In genomic region chr15:101294731-101295606, GRCh38 we compare ENCODE assay signal across 8 cellular contexts. TPM values are rescaled to one million over a fixed set of nuclear protein-coding genes. Genes with fewer than 3 reads are reported as not detected.
A peak's percentile ranks its signal among the peaks of the same experiment; 100 is the strongest.
DNase-seq lines count a peak whose midpoint lies in the region; TF ChIP-seq lines count a peak whose summit lies in the region.

SNRPA1 (minus strand) TSS chr15:101295248; CDS start chr15:101295178, 70 bp downstream.

- no peaks in the 10 kb centered on the region for H4K20me1 ChIP-seq in H9 (ENCODE audit: control insufficient read depth, insufficient read depth, insufficient read length)

- H3K36me3 ChIP-seq in MG63, result peaks cover 42% of the 10 kb centered on the region

- H2BK15ac ChIP-seq in H9 (ENCODE audit: low read depth, low read length), result no peak within 1 kb of the TSS

- no peaks in the 10 kb centered on the region for H3K4me1 ChIP-seq in H9 (ENCODE audit: insufficient read depth, low read length)

- H3K4me3 ChIP-seq in MG63 (peak within 1 kb of the TSS; percentile 98), fibroblast of the aortic adventitia (ENCODE audit: low read depth, low read length) (peak within 1 kb of the TSS; percentile 96)

- H3K27ac ChIP-seq in H9 (ENCODE audit: insufficient read length, low read depth, low read length), result no peak within 1 kb of the TSS

- peaks cover 7% of the 10 kb centered on the region for H3K23me2 ChIP-seq in H9 (ENCODE audit: insufficient read length, low read depth, low read length, poor library complexity, severe bottlenecking)

- H3K14ac ChIP-seq in H9 (ENCODE audit: insufficient read depth, low read length), result peak within 1 kb of the TSS; percentile 72; the same call in 1 of the 2 replicates

- H3K27ac Mint-ChIP-seq in H9, result peak within 1 kb of the TSS; percentile 84 to 95 (median 89); a peak in 6 of 7 replicates
- peak within 1 kb of the TSS; percentile 98 for H3K27ac Mint-ChIP-seq in nephron progenitor cell
- peak within 1 kb of the TSS; percentile 99 for H3K27ac Mint-ChIP-seq in stimulated activated naive CD8-positive, alpha-beta T cell treated with anti-CD3 and anti-CD28 coated beads, Interleukin-15, Interleukin-2, amounts not matched to agents 100 ng/mL and 50 ng/mL, for 24 hours

- H3K56ac ChIP-seq in H9 (ENCODE audit: insufficient read length, low read depth, low read length), result no peak within 1 kb of the TSS

- H2BK5ac ChIP-seq in H9 (ENCODE audit: insufficient read length, low read length), result no peak within 1 kb of the TSS

- no peaks in the 10 kb centered on the region for H3K9me3 ChIP-seq in H9 (ENCODE audit: control insufficient read depth, low read depth, low read length)
- no peaks in the 10 kb centered on the region for H3K9me3 ChIP-seq in MG63

- H4K8ac ChIP-seq in H9 (replicated peaks; ENCODE audit: insufficient read length, low read depth, low read length), result no peak within 1 kb of the TSS

- H3K4me3 Mint-ChIP-seq in H9 (peak within 1 kb of the TSS; percentile 91 to 92), nephron progenitor cell (peak within 1 kb of the TSS; percentile 99)
- peak within 1 kb of the TSS; percentile 98 for H3K4me3 Mint-ChIP-seq in stimulated activated naive CD8-positive, alpha-beta T cell treated with anti-CD3 and anti-CD28 coated beads, Interleukin-15, Interleukin-2, amounts not matched to agents 100 ng/mL and 50 ng/mL, for 24 hours

- H3K4me2 ChIP-seq in H9 (ENCODE audit: insufficient read depth, insufficient read length, low read length), result peak within 1 kb of the TSS; percentile 81

- H3K79me1 ChIP-seq in H9 (ENCODE audit: insufficient read depth, low read depth, low read length, poor library complexity, severe bottlenecking), result no peaks in the 10 kb centered on the region

- H3K9ac ChIP-seq in H9 (ENCODE audit: extremely low read depth, insufficient read length, low read length), result peak within 1 kb of the TSS; percentile 92

- H3K27me3 Mint-ChIP-seq in H9 (ENCODE audit: low read depth), result no peaks in the 10 kb centered on the region
- H3K27me3 Mint-ChIP-seq in nephron progenitor cell (ENCODE audit: low read depth, poor library complexity), result no peaks in the 10 kb centered on the region
- H3K27me3 Mint-ChIP-seq in stimulated activated naive CD8-positive, alpha-beta T cell treated with anti-CD3 and anti-CD28 coated beads, Interleukin-15, Interleukin-2, amounts not matched to agents 100 ng/mL and 50 ng/mL, for 24 hours, result no peaks in the 10 kb centered on the region

- no peak within 1 kb of the TSS for H4K91ac ChIP-seq in H9 (ENCODE audit: insufficient read length, low read depth, low read length)

- WGBS in H9 (ENCODE audit: extremely low coverage, insufficient read length, low lambda C conversion rate), result no CpG with 5 or more reads among the region's 87 CpGs

- H3K9me3 Mint-ChIP-seq in H9 (no peaks in the 10 kb centered on the region), nephron progenitor cell (no peaks in the 10 kb centered on the region)
- H3K9me3 Mint-ChIP-seq in stimulated activated naive CD8-positive, alpha-beta T cell treated with anti-CD3 and anti-CD28 coated beads, Interleukin-15, Interleukin-2, amounts not matched to agents 100 ng/mL and 50 ng/mL, for 24 hours, result no peaks in the 10 kb centered on the region

- no peak within 1 kb of the TSS for H3K23ac ChIP-seq in H9 (ENCODE audit: insufficient read length, low read depth, low read length)

- no peak within 1 kb of the TSS for H3K18ac ChIP-seq in H9 (ENCODE audit: insufficient read length, low read depth, low read length)

- no peak within 1 kb of the TSS for H2BK20ac ChIP-seq in H9 (ENCODE audit: low read depth, low read length, poor library complexity, severe bottlenecking)

- H3T11ph ChIP-seq in H9 (ENCODE audit: low read length), result no peak within 1 kb of the TSS

- TF ChIP-seq CTCF in H9 (conservative IDR thresholded peaks at IDR 0.05) (no peak), fibroblast of the aortic adventitia (IDR thresholded peaks at IDR 0.05; ENCODE audit: insufficient read depth, low read length) (no peak), nephron progenitor cell (IDR thresholded peaks at IDR 0.05) (no peak)

- no peak within 1 kb of the TSS for H4K5ac ChIP-seq in H9 (ENCODE audit: insufficient read length, low read depth, low read length)

- H3K36me3 Mint-ChIP-seq in H9 (ENCODE audit: insufficient read depth in 1 of 3, low read depth in 3 of 3) (peaks cover 2 to 24% (median 19%) of the 10 kb centered on the region in 3 experiments; a peak in 5 of 7 replicates), nephron progenitor cell (ENCODE audit: low read depth) (peaks cover 10% of the 10 kb centered on the region)
- H3K36me3 Mint-ChIP-seq in stimulated activated naive CD8-positive, alpha-beta T cell treated with anti-CD3 and anti-CD28 coated beads, Interleukin-15, Interleukin-2, amounts not matched to agents 100 ng/mL and 50 ng/mL, for 24 hours (ENCODE audit: low read depth), result peaks cover 43% of the 10 kb centered on the region

- no peak within 1 kb of the TSS for H2BK12ac ChIP-seq in H9 (ENCODE audit: insufficient read length, low read depth, low read length)

- no peak within 1 kb of the TSS for H2AK5ac ChIP-seq in H9 (ENCODE audit: insufficient read length, low read length)

- H2AFZ ChIP-seq in H9 (ENCODE audit: low read length), result no peak within 1 kb of the TSS

- H3K4ac ChIP-seq in H9 (ENCODE audit: low read depth, low read length), result no peak within 1 kb of the TSS

- peaks cover 21% of the 10 kb centered on the region for H3K79me2 ChIP-seq in H9 (ENCODE audit: insufficient read depth, low read length)

- DNase-seq in ELR (ENCODE audit: low read depth) (peak; percentile 95), H9 (peak; percentile 95), MG63 (peak; percentile 99), SHP77 (lab: John Stamatoyannopoulos, UW) (peak; percentile 89 to 96), fibroblast of the aortic adventitia (ENCODE audit: low read depth) (peak; percentile 92), nephron progenitor cell (peak; percentile 98)
- DNase-seq in activated effector memory CD4-positive, alpha-beta T cell treated with Interleukin-2 at 50 U/mL for 16 hours, result peak; percentile 95

- H3K4me1 Mint-ChIP-seq in H9 (peaks cover 11 to 18% of the 10 kb centered on the region in 2 experiments), nephron progenitor cell (peaks cover 40% of the 10 kb centered on the region)
- H3K4me1 Mint-ChIP-seq in stimulated activated naive CD8-positive, alpha-beta T cell treated with anti-CD3 and anti-CD28 coated beads, Interleukin-15, Interleukin-2, amounts not matched to agents 100 ng/mL and 50 ng/mL, for 24 hours (ENCODE audit: low read depth), result peaks cover 47% of the 10 kb centered on the region

- H3K27me3 ChIP-seq in H9 (ENCODE audit: insufficient read depth, low read length) (no peaks in the 10 kb centered on the region), MG63 (no peaks in the 10 kb centered on the region)

- H2BK120ac ChIP-seq in H9 (ENCODE audit: low read depth, low read length, poor library complexity, severe bottlenecking), result no peak within 1 kb of the TSS

RNA-seq across cellular contexts. Expression of gene SNRPA1, which starts in this region (rescaled TPM):
- 145 and 146 TPM in 2 replicates for total RNA-seq in H9 (2021)
- total RNA-seq in MG63 (2014; rRNA removed; shearing (Covaris generic); ENCODE audit: low replicate concordance), result 134 and 190 TPM in 2 replicates
- 17.5 and 26.2 TPM in 2 replicates for total RNA-seq in fibroblast of the aortic adventitia (ENCODE audit: low replicate concordance)
